ENCODE assay signal across 1 cellular context in genomic region chr10:84497978-84498377, GRCh38.
A peak's percentile ranks its signal among the peaks of the same experiment; 100 is the strongest.
TF ChIP-seq lines count a peak whose summit lies in the region.

No MANE protein-coding gene starts in this region.

TF ChIP-seq in HepG2, 621 proteins besides CTCF, POLR2A, EP300 and RAD21 (continued from another document and continues in another):
- TF ChIP-seq, protein P1, sequence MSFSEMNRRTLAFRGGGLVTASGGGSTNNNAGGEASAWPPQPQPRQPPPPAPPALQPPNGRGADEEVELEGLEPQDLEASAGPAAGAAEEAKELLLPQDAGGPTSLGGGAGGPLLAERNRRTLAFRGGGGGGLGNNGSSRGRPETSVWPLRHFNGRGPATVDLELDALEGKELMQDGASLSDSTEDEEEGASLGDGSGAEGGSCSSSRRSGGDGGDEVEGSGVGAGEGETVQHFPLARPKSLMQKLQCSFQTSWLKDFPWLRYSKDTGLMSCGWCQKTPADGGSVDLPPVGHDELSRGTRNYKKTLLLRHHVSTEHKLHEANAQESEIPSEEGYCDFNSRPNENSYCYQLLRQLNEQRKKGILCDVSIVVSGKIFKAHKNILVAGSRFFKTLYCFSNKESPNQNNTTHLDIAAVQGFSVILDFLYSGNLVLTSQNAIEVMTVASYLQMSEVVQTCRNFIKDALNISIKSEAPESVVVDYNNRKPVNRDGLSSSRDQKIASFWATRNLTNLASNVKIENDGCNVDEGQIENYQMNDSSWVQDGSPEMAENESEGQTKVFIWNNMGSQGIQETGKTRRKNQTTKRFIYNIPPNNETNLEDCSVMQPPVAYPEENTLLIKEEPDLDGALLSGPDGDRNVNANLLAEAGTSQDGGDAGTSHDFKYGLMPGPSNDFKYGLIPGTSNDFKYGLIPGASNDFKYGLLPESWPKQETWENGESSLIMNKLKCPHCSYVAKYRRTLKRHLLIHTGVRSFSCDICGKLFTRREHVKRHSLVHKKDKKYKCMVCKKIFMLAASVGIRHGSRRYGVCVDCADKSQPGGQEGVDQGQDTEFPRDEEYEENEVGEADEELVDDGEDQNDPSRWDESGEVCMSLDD (CRISPR knock-in tag; IDR thresholded peaks at IDR 0.05; ENCODE audit: borderline replicate concordance), result no peak
- TF ChIP-seq ZNF512 (CRISPR knock-in tag; IDR thresholded peaks at IDR 0.05) (no peak), GLI4 (CRISPR knock-in tag; IDR thresholded peaks at IDR 0.05; ENCODE audit: borderline replicate concordance) (no peak), KMT2A (CRISPR knock-in tag; IDR thresholded peaks at IDR 0.05) (no peak), AHDC1 (CRISPR knock-in tag; IDR thresholded peaks at IDR 0.05; ENCODE audit: borderline replicate concordance) (peak; percentile 79; the same call in 1 of the 2 replicates), HDAC2 (CRISPR knock-in tag; IDR thresholded peaks at IDR 0.05) (peak; percentile 67), ZFX (CRISPR knock-in tag; IDR thresholded peaks at IDR 0.05; ENCODE audit: low read depth) (no peak), STAT5B (CRISPR knock-in tag; IDR thresholded peaks at IDR 0.05) (no peak), RBM39 (IDR thresholded peaks at IDR 0.05; ENCODE audit: low read depth, low read length, poor library complexity, severe bottlenecking) (no peak), DR1 (CRISPR knock-in tag; IDR thresholded peaks at IDR 0.05) (no peak), ZFP37 (CRISPR knock-in tag; IDR thresholded peaks at IDR 0.05; ENCODE audit: borderline replicate concordance) (no peak), FOXA1 (IDR thresholded peaks at IDR 0.05) (peak; percentile 29; the same call in 1 of the 2 replicates), FOXA1 (CRISPR knock-in tag; IDR thresholded peaks at IDR 0.05) (peak; percentile 76), HHEX (CRISPR knock-in tag; IDR thresholded peaks at IDR 0.05) (no peak), SRSF4 (IDR thresholded peaks at IDR 0.05; ENCODE audit: low read depth, low read length, poor library complexity, severe bottlenecking) (no peak), ZNF256 (CRISPR knock-in tag; conservative IDR thresholded peaks at IDR 0.05) (no peak), TAF1 (CRISPR knock-in tag; IDR thresholded peaks at IDR 0.05) (no peak), FOXJ3 (CRISPR knock-in tag; IDR thresholded peaks at IDR 0.05; ENCODE audit: borderline replicate concordance) (peak; percentile 89; the same call in 1 of the 2 replicates), ZNF101 (CRISPR knock-in tag; IDR thresholded peaks at IDR 0.05; ENCODE audit: borderline replicate concordance, low read depth) (no peak), ZNF225 (CRISPR knock-in tag; IDR thresholded peaks at IDR 0.05) (no peak), HDAC1 (CRISPR knock-in tag; IDR thresholded peaks at IDR 0.05) (peak; percentile 40; the same call in 1 of the 2 replicates), ZNF879 (CRISPR knock-in tag; IDR thresholded peaks at IDR 0.05) (no peak), WIZ (CRISPR knock-in tag; IDR thresholded peaks at IDR 0.05) (no peak), HMG20B (CRISPR knock-in tag; conservative IDR thresholded peaks at IDR 0.05) (peak; percentile 58; the same call in 1 of the 2 replicates), ARID2 (CRISPR knock-in tag; IDR thresholded peaks at IDR 0.05; ENCODE audit: borderline replicate concordance) (no peak), ZNF777 (CRISPR knock-in tag; IDR thresholded peaks at IDR 0.05) (no peak), ZNF7 (CRISPR knock-in tag; IDR thresholded peaks at IDR 0.05) (no peak), CENPX (CRISPR knock-in tag; IDR thresholded peaks at IDR 0.05) (no peak), TEAD2 (CRISPR knock-in tag; IDR thresholded peaks at IDR 0.05) (no peak), PHB2 (IDR thresholded peaks at IDR 0.05; ENCODE audit: partially characterized antibody) (no peak), KDM5B (CRISPR knock-in tag; IDR thresholded peaks at IDR 0.05; ENCODE audit: borderline replicate concordance) (no peak), ZBTB46 (CRISPR knock-in tag; IDR thresholded peaks at IDR 0.05; ENCODE audit: borderline replicate concordance) (no peak), KMT2B (CRISPR knock-in tag; IDR thresholded peaks at IDR 0.05) (no peak), RFXAP (CRISPR knock-in tag; IDR thresholded peaks at IDR 0.05; ENCODE audit: borderline replicate concordance) (no peak)
- TF ChIP-seq, protein P2, sequence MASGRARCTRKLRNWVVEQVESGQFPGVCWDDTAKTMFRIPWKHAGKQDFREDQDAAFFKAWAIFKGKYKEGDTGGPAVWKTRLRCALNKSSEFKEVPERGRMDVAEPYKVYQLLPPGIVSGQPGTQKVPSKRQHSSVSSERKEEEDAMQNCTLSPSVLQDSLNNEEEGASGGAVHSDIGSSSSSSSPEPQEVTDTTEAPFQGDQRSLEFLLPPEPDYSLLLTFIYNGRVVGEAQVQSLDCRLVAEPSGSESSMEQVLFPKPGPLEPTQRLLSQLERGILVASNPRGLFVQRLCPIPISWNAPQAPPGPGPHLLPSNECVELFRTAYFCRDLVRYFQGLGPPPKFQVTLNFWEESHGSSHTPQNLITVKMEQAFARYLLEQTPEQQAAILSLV (CRISPR knock-in tag; IDR thresholded peaks at IDR 0.05; ENCODE audit: borderline replicate concordance), result no peak
- TF ChIP-seq, protein P3, sequence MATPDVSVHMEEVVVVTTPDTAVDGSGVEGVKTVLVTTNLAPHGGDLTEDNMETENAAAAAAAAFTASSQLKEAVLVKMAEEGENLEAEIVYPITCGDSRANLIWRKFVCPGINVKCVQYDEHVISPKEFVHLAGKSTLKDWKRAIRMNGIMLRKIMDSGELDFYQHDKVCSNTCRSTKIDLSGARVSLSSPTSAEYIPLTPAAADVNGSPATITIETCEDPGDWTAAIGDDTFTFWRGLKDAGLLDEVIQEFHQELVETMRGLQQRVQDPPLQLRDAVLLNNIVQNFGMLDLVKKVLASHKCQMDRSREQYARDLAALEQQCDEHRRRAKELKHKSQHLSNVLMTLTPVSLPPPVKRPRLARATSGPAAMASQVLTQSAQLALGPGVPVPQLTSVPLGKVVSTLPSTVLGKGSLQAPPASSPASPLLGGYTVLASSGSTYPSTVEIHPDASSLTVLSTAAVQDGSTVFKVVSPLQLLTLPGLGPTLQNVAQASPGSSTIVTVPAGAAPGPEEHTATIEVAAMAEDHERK (CRISPR knock-in tag; IDR thresholded peaks at IDR 0.05; ENCODE audit: low read depth), result no peak
- TF ChIP-seq, protein P4, sequence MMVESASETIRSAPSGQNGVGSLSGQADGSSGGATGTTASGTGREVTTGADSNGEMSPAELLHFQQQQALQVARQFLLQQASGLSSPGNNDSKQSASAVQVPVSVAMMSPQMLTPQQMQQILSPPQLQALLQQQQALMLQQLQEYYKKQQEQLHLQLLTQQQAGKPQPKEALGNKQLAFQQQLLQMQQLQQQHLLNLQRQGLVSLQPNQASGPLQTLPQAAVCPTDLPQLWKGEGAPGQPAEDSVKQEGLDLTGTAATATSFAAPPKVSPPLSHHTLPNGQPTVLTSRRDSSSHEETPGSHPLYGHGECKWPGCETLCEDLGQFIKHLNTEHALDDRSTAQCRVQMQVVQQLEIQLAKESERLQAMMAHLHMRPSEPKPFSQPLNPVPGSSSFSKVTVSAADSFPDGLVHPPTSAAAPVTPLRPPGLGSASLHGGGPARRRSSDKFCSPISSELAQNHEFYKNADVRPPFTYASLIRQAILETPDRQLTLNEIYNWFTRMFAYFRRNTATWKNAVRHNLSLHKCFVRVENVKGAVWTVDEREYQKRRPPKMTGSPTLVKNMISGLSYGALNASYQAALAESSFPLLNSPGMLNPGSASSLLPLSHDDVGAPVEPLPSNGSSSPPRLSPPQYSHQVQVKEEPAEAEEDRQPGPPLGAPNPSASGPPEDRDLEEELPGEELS (CRISPR knock-in tag; IDR thresholded peaks at IDR 0.05), result peak; percentile 82
- TF ChIP-seq, protein P5, sequence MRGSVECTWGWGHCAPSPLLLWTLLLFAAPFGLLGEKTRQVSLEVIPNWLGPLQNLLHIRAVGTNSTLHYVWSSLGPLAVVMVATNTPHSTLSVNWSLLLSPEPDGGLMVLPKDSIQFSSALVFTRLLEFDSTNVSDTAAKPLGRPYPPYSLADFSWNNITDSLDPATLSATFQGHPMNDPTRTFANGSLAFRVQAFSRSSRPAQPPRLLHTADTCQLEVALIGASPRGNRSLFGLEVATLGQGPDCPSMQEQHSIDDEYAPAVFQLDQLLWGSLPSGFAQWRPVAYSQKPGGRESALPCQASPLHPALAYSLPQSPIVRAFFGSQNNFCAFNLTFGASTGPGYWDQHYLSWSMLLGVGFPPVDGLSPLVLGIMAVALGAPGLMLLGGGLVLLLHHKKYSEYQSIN (CRISPR knock-in tag; IDR thresholded peaks at IDR 0.05; ENCODE audit: borderline replicate concordance), result no peak
- TF ChIP-seq, protein P6, sequence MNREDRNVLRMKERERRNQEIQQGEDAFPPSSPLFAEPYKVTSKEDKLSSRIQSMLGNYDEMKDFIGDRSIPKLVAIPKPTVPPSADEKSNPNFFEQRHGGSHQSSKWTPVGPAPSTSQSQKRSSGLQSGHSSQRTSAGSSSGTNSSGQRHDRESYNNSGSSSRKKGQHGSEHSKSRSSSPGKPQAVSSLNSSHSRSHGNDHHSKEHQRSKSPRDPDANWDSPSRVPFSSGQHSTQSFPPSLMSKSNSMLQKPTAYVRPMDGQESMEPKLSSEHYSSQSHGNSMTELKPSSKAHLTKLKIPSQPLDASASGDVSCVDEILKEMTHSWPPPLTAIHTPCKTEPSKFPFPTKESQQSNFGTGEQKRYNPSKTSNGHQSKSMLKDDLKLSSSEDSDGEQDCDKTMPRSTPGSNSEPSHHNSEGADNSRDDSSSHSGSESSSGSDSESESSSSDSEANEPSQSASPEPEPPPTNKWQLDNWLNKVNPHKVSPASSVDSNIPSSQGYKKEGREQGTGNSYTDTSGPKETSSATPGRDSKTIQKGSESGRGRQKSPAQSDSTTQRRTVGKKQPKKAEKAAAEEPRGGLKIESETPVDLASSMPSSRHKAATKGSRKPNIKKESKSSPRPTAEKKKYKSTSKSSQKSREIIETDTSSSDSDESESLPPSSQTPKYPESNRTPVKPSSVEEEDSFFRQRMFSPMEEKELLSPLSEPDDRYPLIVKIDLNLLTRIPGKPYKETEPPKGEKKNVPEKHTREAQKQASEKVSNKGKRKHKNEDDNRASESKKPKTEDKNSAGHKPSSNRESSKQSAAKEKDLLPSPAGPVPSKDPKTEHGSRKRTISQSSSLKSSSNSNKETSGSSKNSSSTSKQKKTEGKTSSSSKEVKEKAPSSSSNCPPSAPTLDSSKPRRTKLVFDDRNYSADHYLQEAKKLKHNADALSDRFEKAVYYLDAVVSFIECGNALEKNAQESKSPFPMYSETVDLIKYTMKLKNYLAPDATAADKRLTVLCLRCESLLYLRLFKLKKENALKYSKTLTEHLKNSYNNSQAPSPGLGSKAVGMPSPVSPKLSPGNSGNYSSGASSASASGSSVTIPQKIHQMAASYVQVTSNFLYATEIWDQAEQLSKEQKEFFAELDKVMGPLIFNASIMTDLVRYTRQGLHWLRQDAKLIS (CRISPR knock-in tag; IDR thresholded peaks at IDR 0.05), result no peak
